ENCODE assay signal across 8 cellular contexts in the genomic region with DNA sequence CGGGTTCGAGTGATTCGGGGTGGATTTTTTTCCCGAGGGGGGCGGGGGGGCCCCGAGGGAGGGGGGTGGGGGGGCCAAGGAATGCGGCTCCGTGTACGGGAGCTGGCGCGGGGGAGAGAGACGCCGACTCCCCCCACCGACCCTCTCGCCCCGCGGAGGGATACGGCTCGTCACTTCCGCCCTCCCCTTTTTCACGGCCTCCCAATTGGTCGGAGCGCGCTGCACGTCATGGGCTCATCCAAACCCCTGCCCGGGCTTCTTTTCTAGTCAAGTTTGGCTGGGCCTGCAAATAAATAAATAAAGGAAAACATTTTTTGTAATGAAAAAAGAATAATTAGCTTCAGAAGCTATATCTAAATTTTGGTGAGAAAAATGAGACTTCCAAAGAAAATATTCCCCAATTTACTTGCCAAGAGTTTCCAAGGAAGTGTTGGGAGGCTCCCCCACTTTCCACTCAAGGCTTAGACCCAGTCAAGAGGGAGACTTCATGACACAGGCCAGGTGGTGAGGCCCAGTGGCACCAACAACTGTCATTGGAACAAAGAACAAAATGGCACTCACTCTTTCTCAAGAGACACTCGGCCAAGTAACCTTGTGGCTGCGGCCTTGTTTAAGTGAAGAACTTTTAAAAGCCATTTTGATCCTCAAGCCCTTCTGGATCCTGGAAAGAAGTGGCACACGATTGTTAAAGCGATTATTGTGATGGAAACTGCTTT. TPM values are rescaled to one million over a fixed set of nuclear protein-coding genes. Genes with fewer than 3 reads are reported as not detected.
DNase-seq lines count a peak whose midpoint lies in the region; ATAC-seq and TF ChIP-seq lines count a peak whose summit lies in the region.

A gene with protein sequence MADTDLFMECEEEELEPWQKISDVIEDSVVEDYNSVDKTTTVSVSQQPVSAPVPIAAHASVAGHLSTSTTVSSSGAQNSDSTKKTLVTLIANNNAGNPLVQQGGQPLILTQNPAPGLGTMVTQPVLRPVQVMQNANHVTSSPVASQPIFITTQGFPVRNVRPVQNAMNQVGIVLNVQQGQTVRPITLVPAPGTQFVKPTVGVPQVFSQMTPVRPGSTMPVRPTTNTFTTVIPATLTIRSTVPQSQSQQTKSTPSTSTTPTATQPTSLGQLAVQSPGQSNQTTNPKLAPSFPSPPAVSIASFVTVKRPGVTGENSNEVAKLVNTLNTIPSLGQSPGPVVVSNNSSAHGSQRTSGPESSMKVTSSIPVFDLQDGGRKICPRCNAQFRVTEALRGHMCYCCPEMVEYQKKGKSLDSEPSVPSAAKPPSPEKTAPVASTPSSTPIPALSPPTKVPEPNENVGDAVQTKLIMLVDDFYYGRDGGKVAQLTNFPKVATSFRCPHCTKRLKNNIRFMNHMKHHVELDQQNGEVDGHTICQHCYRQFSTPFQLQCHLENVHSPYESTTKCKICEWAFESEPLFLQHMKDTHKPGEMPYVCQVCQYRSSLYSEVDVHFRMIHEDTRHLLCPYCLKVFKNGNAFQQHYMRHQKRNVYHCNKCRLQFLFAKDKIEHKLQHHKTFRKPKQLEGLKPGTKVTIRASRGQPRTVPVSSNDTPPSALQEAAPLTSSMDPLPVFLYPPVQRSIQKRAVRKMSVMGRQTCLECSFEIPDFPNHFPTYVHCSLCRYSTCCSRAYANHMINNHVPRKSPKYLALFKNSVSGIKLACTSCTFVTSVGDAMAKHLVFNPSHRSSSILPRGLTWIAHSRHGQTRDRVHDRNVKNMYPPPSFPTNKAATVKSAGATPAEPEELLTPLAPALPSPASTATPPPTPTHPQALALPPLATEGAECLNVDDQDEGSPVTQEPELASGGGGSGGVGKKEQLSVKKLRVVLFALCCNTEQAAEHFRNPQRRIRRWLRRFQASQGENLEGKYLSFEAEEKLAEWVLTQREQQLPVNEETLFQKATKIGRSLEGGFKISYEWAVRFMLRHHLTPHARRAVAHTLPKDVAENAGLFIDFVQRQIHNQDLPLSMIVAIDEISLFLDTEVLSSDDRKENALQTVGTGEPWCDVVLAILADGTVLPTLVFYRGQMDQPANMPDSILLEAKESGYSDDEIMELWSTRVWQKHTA (N-terminal part only) (minus strand): TSS at position 164 of the 716 bp plus-strand sequence. CDS start 17,290 bp downstream, outside the sequence.

- TF ChIP-seq RAD21 in SK-N-SH (IDR thresholded peaks at IDR 0.05; ENCODE audit: low read length) = no peak

- peak within 1 kb of the TSS; percentile 90 for H3K9ac ChIP-seq in SK-N-SH

- no peak for TF ChIP-seq POLR2A in gastroesophageal sphincter (IDR thresholded peaks at IDR 0.05)

- H3K4me3 ChIP-seq in SK-N-SH (ENCODE audit: low read depth in 2 of 2, low read length in 1 of 2) (peak within 1 kb of the TSS; percentile 71 to 85), gastroesophageal sphincter (peak within 1 kb of the TSS; percentile 64 to 100), neutrophil (ENCODE audit: low read depth in 1 of 2, low read length in 1 of 2) (peak within 1 kb of the TSS; percentile 80 to 88)

- CTCF ChIA-PET in HEK293T (lab: Yijun Ruan, JAX) (no interaction called here), SK-N-SH (lab: Yijun Ruan, JAX) (interaction anchor here (0.9 to 1.7 kb wide), 3 partner anchors 12 to 119 kb away, joined by 3 to 4 read pairs (median 3); no protein-coding TSS in a partner anchor)
- CTCF ChIA-PET in activated naive CD4-positive, alpha-beta T cell treated with anti-CD3 and anti-CD28 coated beads, Interleukin-2, amount 10 ng/mL, durations not matched to agents 7 days and 5 days (lab: Charles Lee) = no interaction called here

- TF ChIP-seq EP300 in SK-N-SH (IDR thresholded peaks at IDR 0.05; ENCODE audit: borderline replicate concordance in 1 of 2, low read depth in 1 of 2, low read length in 1 of 2) (0 out of 4 replicates have a peak, but pooled peaks of 1 of the 2 experiments have one; percentile 18), gastroesophageal sphincter (IDR thresholded peaks at IDR 0.05) (no peak)

- H3K9me2 ChIP-seq in SK-N-SH = no peaks in the 10 kb centered on the region

- H3K9me3 ChIP-seq in SK-N-SH (no peaks in the 10 kb centered on the region), gastroesophageal sphincter (no peaks in the 10 kb centered on the region), neutrophil (no peaks in the 10 kb centered on the region)

- H2AFZ ChIP-seq in SK-N-SH (ENCODE audit: low read depth) = peak within 1 kb of the TSS; percentile 99

- ATAC-seq in gastroesophageal sphincter = peak; percentile 93

- H4K20me1 ChIP-seq in SK-N-SH (ENCODE audit: insufficient read depth) = peaks cover 11% of the 10 kb centered on the region

- H3K79me2 ChIP-seq in SK-N-SH (ENCODE audit: insufficient read depth) = peaks cover 38% of the 10 kb centered on the region

- H3K4me3 Mint-ChIP-seq in activated naive CD4-positive, alpha-beta T cell treated with anti-CD3 and anti-CD28 coated beads, Interleukin-2, amount 10 ng/mL, durations not matched to agents 7 days and 5 days = peak within 1 kb of the TSS; percentile 81

- peak within 1 kb of the TSS; percentile 95 for H3K27ac Mint-ChIP-seq in activated naive CD4-positive, alpha-beta T cell treated with anti-CD3 and anti-CD28 coated beads, Interleukin-2, amount 10 ng/mL, durations not matched to agents 7 days and 5 days

- peak; percentile 95 for DNase-seq in EL
- peak; percentile 95 for DNase-seq in HEK293T (ENCODE audit: extremely low spot score)
- DNase-seq in NCI-H1092 (lab: John Stamatoyannopoulos, UW) = peak; percentile 95
- DNase-seq in SK-N-SH = peak; percentile 94
- DNase-seq in activated naive CD4-positive, alpha-beta T cell treated with anti-CD3 and anti-CD28 coated beads, Interleukin-2, amount 10 ng/mL, durations not matched to agents 7 days and 5 days = peak; percentile 95

- peak within 1 kb of the TSS; percentile 92 to 98 for H3K27ac ChIP-seq in SK-N-SH (ENCODE audit: low read depth in 2 of 2, low read length in 1 of 2)
- H3K27ac ChIP-seq in gastroesophageal sphincter = peak within 1 kb of the TSS; percentile 92 to 100 (median 98)
- H3K27ac ChIP-seq in neutrophil = peak within 1 kb of the TSS; percentile 97

- H3K27me3 ChIP-seq in SK-N-SH (ENCODE audit: insufficient read depth) (no peaks in the 10 kb centered on the region), gastroesophageal sphincter (no peaks in the 10 kb centered on the region), neutrophil (peaks cover 34% of the 10 kb centered on the region)

- no peak for TF ChIP-seq CTCF in SK-N-SH (IDR thresholded peaks at IDR 0.05)
- no peak for TF ChIP-seq CTCF in gastroesophageal sphincter (IDR thresholded peaks at IDR 0.05)
- peak; percentile 22 for TF ChIP-seq CTCF in neutrophil (IDR thresholded peaks at IDR 0.05)
- TF ChIP-seq CTCF in subcutaneous adipose tissue (IDR thresholded peaks at IDR 0.05; ENCODE audit: low read depth) = no peak

- H3K9me3 Mint-ChIP-seq in activated naive CD4-positive, alpha-beta T cell treated with anti-CD3 and anti-CD28 coated beads, Interleukin-2, amount 10 ng/mL, durations not matched to agents 7 days and 5 days = no peaks in the 10 kb centered on the region

- H3F3A ChIP-seq in SK-N-SH (replicated peaks; ENCODE audit: insufficient read depth) = peaks cover 19% of the 10 kb centered on the region

- peaks cover 2 to 8% of the 10 kb centered on the region in 2 experiments for H3K36me3 ChIP-seq in SK-N-SH (replicated peaks in 1 of 2; ENCODE audit: control insufficient read depth in 1 of 2, insufficient read depth in 2 of 2, low read length in 1 of 2)
- no peaks in the 10 kb centered on the region for H3K36me3 ChIP-seq in gastroesophageal sphincter
- H3K36me3 ChIP-seq in neutrophil = no peaks in the 10 kb centered on the region

- peaks cover 28% of the 10 kb centered on the region for H3K4me1 Mint-ChIP-seq in activated naive CD4-positive, alpha-beta T cell treated with anti-CD3 and anti-CD28 coated beads, Interleukin-2, amount 10 ng/mL, durations not matched to agents 7 days and 5 days

- peaks cover 32% of the 10 kb centered on the region for H3K27me3 Mint-ChIP-seq in activated naive CD4-positive, alpha-beta T cell treated with anti-CD3 and anti-CD28 coated beads, Interleukin-2, amount 10 ng/mL, durations not matched to agents 7 days and 5 days

- POLR2A ChIA-PET in HEK293T (lab: Yijun Ruan, JAX) (interaction anchor here (0.7 to 4.6 kb wide), 7 partner anchors 12 to 160 kb away, joined by 3 to 22 read pairs (median 4); a partner anchor contains a TSS), SK-N-SH (lab: Yijun Ruan, JAX) (interaction anchor here (0.6 to 1.4 kb wide), 2 partner anchors 13 to 52 kb away, joined by 3 to 16 read pairs; a partner anchor contains a TSS)

- H3K4me1 ChIP-seq in SK-N-SH (ENCODE audit: control insufficient read depth in 1 of 2, insufficient read depth in 2 of 2, low read depth in 1 of 2, low read length in 1 of 2) (peaks cover 0 to 12% of the 10 kb centered on the region in 2 experiments; a peak in 3 of 4 replicates), gastroesophageal sphincter (peaks cover 0 to 41% (median 15%) of the 10 kb centered on the region in 3 donors), neutrophil (ENCODE audit: control insufficient read depth in 1 of 2, insufficient read depth in 1 of 2, low read depth in 1 of 2, low read length in 1 of 2) (peaks cover 16 to 20% of the 10 kb centered on the region in 2 experiments)

- H3K4me2 ChIP-seq in SK-N-SH = peak within 1 kb of the TSS; percentile 83

- H3K36me3 Mint-ChIP-seq in activated naive CD4-positive, alpha-beta T cell treated with anti-CD3 and anti-CD28 coated beads, Interleukin-2, amount 10 ng/mL, durations not matched to agents 7 days and 5 days = peaks cover 5% of the 10 kb centered on the region

- 19% methylated on average over 20 of the region's 30 CpGs for WGBS in SK-N-SH (ENCODE audit: low lambda C conversion rate)
- WGBS in gastroesophageal sphincter (ENCODE audit: low coverage in 1 of 2), 2 donors = 16 to 92% methylated on average over 4 to 18 of the region's 30 CpGs

TF ChIP-seq in HEK293T, 16 proteins besides CTCF, POLR2A, EP300 and RAD21 (continues in another document):
- TF ChIP-seq SUZ12 (IDR thresholded peaks at IDR 0.05) (no peak), HDGF (IDR thresholded peaks at IDR 0.05; ENCODE audit: borderline replicate concordance) (no peak)

TF ChIP-seq in SK-N-SH, 30 proteins besides CTCF, POLR2A, EP300 and RAD21 (continues in another document):
- TF ChIP-seq YY1 (IDR thresholded peaks at IDR 0.05; ENCODE audit: low read depth) = peak; percentile 64
- TF ChIP-seq, protein P1, sequence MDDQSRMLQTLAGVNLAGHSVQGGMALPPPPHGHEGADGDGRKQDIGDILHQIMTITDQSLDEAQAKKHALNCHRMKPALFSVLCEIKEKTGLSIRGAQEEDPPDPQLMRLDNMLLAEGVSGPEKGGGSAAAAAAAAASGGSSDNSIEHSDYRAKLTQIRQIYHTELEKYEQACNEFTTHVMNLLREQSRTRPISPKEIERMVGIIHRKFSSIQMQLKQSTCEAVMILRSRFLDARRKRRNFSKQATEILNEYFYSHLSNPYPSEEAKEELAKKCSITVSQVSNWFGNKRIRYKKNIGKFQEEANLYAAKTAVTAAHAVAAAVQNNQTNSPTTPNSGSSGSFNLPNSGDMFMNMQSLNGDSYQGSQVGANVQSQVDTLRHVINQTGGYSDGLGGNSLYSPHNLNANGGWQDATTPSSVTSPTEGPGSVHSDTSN (IDR thresholded peaks at IDR 0.05) = peak; percentile 91

RNA-seq across cellular contexts. Expression of the gene that starts here (rescaled TPM):
- 23.9 and 30.2 TPM in 2 replicates for polyA plus RNA-seq in SK-N-SH (2012; rRNA removed)
- polyA plus RNA-seq in SK-N-SH (2012; cell fraction: cytosol; rRNA removed) = 11.7 and 14.0 TPM in 2 replicates
- polyA plus RNA-seq in SK-N-SH (2012; cell fraction: nucleus; rRNA removed) = 114 and 159 TPM in 2 replicates
- total RNA-seq in gastroesophageal sphincter = 10 to 100 TPM; 25.8 to 68.2 (median 47.3) TPM
- total RNA-seq in subcutaneous adipose tissue = 10 to 100 TPM; 39.9 to 51.6 (median 47.3) TPM

Comparison
In these comparisons a context has a peak if more than half of its experiments do, and no peak if none do; other contexts are left out.
1. Peak in every context shown above with its lines: DNase-seq, ATAC-seq, H3K4me3 ChIP-seq and H3K27ac ChIP-seq.